In genomic region chr15:31605467-31605931, GRCh38 we compare ENCODE assay signal across 9 cellular contexts.
DNase-seq lines count a peak whose midpoint lies in the region; ATAC-seq and TF ChIP-seq lines count a peak whose summit lies in the region.
"Had no signal": no experiment of that assay in that cellular context is flagged by ENCODE, and none has a peak within 500 bp of the region (broad histone marks: within the 10 kb centered on the region; RNA-seq: fewer than 3 reads in every experiment).

No MANE protein-coding gene starts in this region.

- H3K27ac ChIP-seq in esophagus squamous epithelium = no peak overlapping the region
- H3K27ac ChIP-seq: PC-9 had no signal

- no peaks in the 10 kb centered on the region for H3K36me3 ChIP-seq in esophagus squamous epithelium

- H3K27me3 ChIP-seq in esophagus squamous epithelium = no peaks in the 10 kb centered on the region

- no peaks in the 10 kb centered on the region for H3K9me3 ChIP-seq in esophagus squamous epithelium

- ATAC-seq in HG03342 (IDR thresholded peaks at IDR 0.05; ENCODE audit: unreplicated experiment) = no peak
- no peak for ATAC-seq in stimulated activated memory B cell treated with anti-CD40 and anti-IgM and Interleukin-4, amounts not matched to agents 10 μg/mL and 1 μg/mL and 100 μg/mL, for 72 hours
- ATAC-seq in GM21529 (IDR thresholded peaks at IDR 0.05; ENCODE audit: unreplicated experiment) = no peak

- peaks cover 0 to 29% (median 7%) of the 10 kb centered on the region in 3 donors for H3K4me1 ChIP-seq in esophagus squamous epithelium

- no peak overlapping the region for H3K4me3 Mint-ChIP-seq in stimulated activated memory B cell treated with anti-CD40 and anti-IgM and Interleukin-4, amounts not matched to agents 10 μg/mL and 1 μg/mL and 100 μg/mL, for 72 hours

- no peaks in the 10 kb centered on the region for H3K4me1 Mint-ChIP-seq in stimulated activated memory B cell treated with anti-CD40 and anti-IgM and Interleukin-4, amounts not matched to agents 10 μg/mL and 1 μg/mL and 100 μg/mL, for 72 hours

- H3K9me3 Mint-ChIP-seq in stimulated activated memory B cell treated with anti-CD40 and anti-IgM and Interleukin-4, amounts not matched to agents 10 μg/mL and 1 μg/mL and 100 μg/mL, for 72 hours = no peaks in the 10 kb centered on the region

- H3K36me3 Mint-ChIP-seq in stimulated activated memory B cell treated with anti-CD40 and anti-IgM and Interleukin-4, amounts not matched to agents 10 μg/mL and 1 μg/mL and 100 μg/mL, for 72 hours = no peaks in the 10 kb centered on the region

- H3K27ac Mint-ChIP-seq in stimulated activated memory B cell treated with anti-CD40 and anti-IgM and Interleukin-4, amounts not matched to agents 10 μg/mL and 1 μg/mL and 100 μg/mL, for 72 hours = no peak overlapping the region

- 38 to 58% methylated on average over 7 to 8 of the region's 9 CpGs for WGBS in esophagus squamous epithelium, 2 donors

- TF ChIP-seq CTCF in AG09319 (IDR thresholded peaks at IDR 0.05; ENCODE audit: low read depth, low read length) (peak; percentile 30), esophagus squamous epithelium (IDR thresholded peaks at IDR 0.05) (no peak)

- no peak for TF ChIP-seq POLR2A in esophagus squamous epithelium (IDR thresholded peaks at IDR 0.05)

- DNase-seq in AG09319 (ENCODE audit: extremely low read depth, low read depth) (no peak), H4 (ENCODE audit: low spot score) (peak; percentile 62), astrocyte of the hippocampus (ENCODE audit: low read depth, low spot score) (peak; percentile 16), inferior parietal cortex (ENCODE audit: extremely low spot score) (peak; percentile 38), esophagus squamous epithelium (lab: John Stamatoyannopoulos, UW) (no peak)
- DNase-seq: PC-9 had no signal

- intact Hi-C loops in esophagus squamous epithelium (cut with DNase I) = no loop called here

- H3K27me3 Mint-ChIP-seq in stimulated activated memory B cell treated with anti-CD40 and anti-IgM and Interleukin-4, amounts not matched to agents 10 μg/mL and 1 μg/mL and 100 μg/mL, for 72 hours = peaks cover 23% of the 10 kb centered on the region

- H3K4me3 ChIP-seq in esophagus squamous epithelium = no peak overlapping the region
- H3K4me3 ChIP-seq: PC-9 had no signal

Comparison
In these comparisons a context has a peak if more than half of its experiments do, and no peak if none do; other contexts are left out.
1. DNase-seq: peak in H4 (single experiment), astrocyte of the hippocampus (single experiment) and inferior parietal cortex (single experiment); none in AG09319 (single experiment) and esophagus squamous epithelium (single experiment).